In the genomic region with DNA sequence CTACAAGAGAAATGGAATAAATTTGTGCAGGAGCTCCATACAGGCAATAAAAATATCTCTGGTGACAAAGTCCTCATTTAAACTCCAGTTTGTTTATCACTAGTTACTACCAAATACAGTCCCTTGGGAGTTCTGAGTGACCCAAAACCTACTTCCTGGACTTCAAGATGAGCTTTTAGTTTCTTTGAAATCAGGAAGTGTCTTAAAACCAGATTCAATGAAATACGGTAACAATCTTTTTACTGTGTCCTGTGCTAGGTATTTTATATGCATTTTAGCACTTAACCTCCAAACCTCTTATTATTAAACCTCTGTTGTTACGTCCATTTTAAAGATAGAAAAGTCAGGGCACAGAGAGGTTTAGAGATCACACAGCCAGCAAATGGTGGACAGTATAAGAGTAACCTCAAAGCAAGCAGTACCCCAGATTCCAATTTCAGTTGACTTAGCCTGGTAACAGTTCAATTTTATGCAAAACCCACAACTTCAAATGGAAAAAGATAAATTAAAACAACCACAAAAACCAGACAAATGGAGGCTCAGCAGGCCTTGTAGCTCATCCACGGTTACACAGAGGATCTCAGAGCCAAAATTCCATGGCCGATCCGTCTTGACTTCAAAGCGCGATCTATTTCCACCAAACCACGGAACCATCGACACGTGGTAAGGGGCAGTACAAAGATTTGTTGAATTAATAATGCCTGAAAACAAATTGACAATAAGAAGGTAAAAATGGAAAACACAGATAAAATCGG, we compare ENCODE assay signal across 8 cellular contexts. TPM values are rescaled to one million over a fixed set of nuclear protein-coding genes. Genes with fewer than 3 reads are reported as not detected.
DNase-seq lines count a peak whose midpoint lies in the region; TF ChIP-seq lines count a peak whose summit lies in the region.

No MANE protein-coding gene starts in this region.

- peaks cover 46% of the 10 kb centered on the region for H3F3A ChIP-seq in neural progenitor cell (ENCODE audit: low read depth)

- H3K27me3 ChIP-seq in BLaER1 treated with 17β-estradiol and CSF1 and Interleukin-3, amounts not matched to agents 10 nM and 100 nM, result no peaks in the 10 kb centered on the region
- H3K27me3 ChIP-seq in neural progenitor cell, result no peaks in the 10 kb centered on the region

- DNase-seq in HFFc6 (no peak), epithelial cell of prostate (ENCODE audit: low read depth, low spot score) (no peak), neural progenitor cell (ENCODE audit: low spot score) (peak; percentile 33), UCSD-AML1 (lab: John Stamatoyannopoulos, UW; ENCODE audit: unreplicated experiment) (no peak), SHP77 (lab: John Stamatoyannopoulos, UW) (no peak), NCI-H345 treated with DMSO at 0.1 percent for 48 hours (lab: John Stamatoyannopoulos, UW; ENCODE audit: unreplicated experiment) (no peak)

- H3K4me1 ChIP-seq in BLaER1 treated with 17β-estradiol and CSF1 and Interleukin-3, amounts not matched to agents 10 nM and 100 nM, result peaks cover 35 to 67% (median 47%) of the 10 kb centered on the region in 10 experiments
- H3K4me1 ChIP-seq in neural progenitor cell, result peaks cover 21% of the 10 kb centered on the region

- H3K27ac ChIP-seq in BLaER1 treated with 17β-estradiol and CSF1 and Interleukin-3, amounts not matched to agents 10 nM and 100 nM, result peak overlapping the region; percentile 90 to 99 (median 98)
- peak overlapping the region; percentile 97 for H3K27ac ChIP-seq in epithelial cell of prostate
- H3K27ac ChIP-seq in neural progenitor cell, result peak overlapping the region; percentile 99

- H2AFZ ChIP-seq in neural progenitor cell (replicated peaks), result no peak overlapping the region

- H3K9me3 ChIP-seq in BLaER1 treated with 17β-estradiol and CSF1 and Interleukin-3, amounts not matched to agents 10 nM and 100 nM (replicated peaks in 1 of 11), result no peaks in the 10 kb centered on the region
- H3K9me3 ChIP-seq in neural progenitor cell (ENCODE audit: low read depth), result no peaks in the 10 kb centered on the region

- peaks cover 3% of the 10 kb centered on the region for H3K27me3 Mint-ChIP-seq in HFFc6 (ENCODE audit: insufficient read depth)
- peaks cover 3% of the 10 kb centered on the region for H3K27me3 Mint-ChIP-seq in neural progenitor cell (ENCODE audit: insufficient read depth, low read depth)

- H3K27ac Mint-ChIP-seq in HFFc6 (peak overlapping the region; percentile 96), neural progenitor cell (peak overlapping the region; percentile 98)

- H3K4me1 Mint-ChIP-seq in HFFc6 (ENCODE audit: low read depth) (peaks cover 45% of the 10 kb centered on the region), neural progenitor cell (peaks cover 36% of the 10 kb centered on the region)

- no peaks in the 10 kb centered on the region for H3K9me3 Mint-ChIP-seq in HFFc6
- H3K9me3 Mint-ChIP-seq in neural progenitor cell, result no peaks in the 10 kb centered on the region

- H3K79me2 ChIP-seq in neural progenitor cell (ENCODE audit: low read depth), result peaks cover 94% of the 10 kb centered on the region

- peaks cover 15 to 51% (median 32%) of the 10 kb centered on the region in 11 experiments for H3K36me3 ChIP-seq in BLaER1 treated with 17β-estradiol and CSF1 and Interleukin-3, amounts not matched to agents 10 nM and 100 nM
- H3K36me3 ChIP-seq in neural progenitor cell, result peaks cover 6% of the 10 kb centered on the region

- peak overlapping the region; percentile 80 to 96 (median 88) for H3K4me2 ChIP-seq in BLaER1 treated with 17β-estradiol and CSF1 and Interleukin-3, amounts not matched to agents 10 nM and 100 nM
- peak overlapping the region; percentile 86 for H3K4me2 ChIP-seq in neural progenitor cell

- peak overlapping the region; percentile 94 to 100 (median 99) for H3K9ac ChIP-seq in BLaER1 treated with 17β-estradiol and CSF1 and Interleukin-3, amounts not matched to agents 10 nM and 100 nM
- H3K9ac ChIP-seq in neural progenitor cell, result peak overlapping the region; percentile 89

- TF ChIP-seq CTCF in HFFc6 (IDR thresholded peaks at IDR 0.05) (no peak), WI38 (IDR thresholded peaks at IDR 0.05; ENCODE audit: low read depth, low read length) (no peak), neural progenitor cell (IDR thresholded peaks at IDR 0.05) (no peak)

- H3K4me3 Mint-ChIP-seq in HFFc6 (peak overlapping the region; percentile 98), neural progenitor cell (peak overlapping the region; percentile 93)

- H3K36me3 Mint-ChIP-seq in HFFc6 (ENCODE audit: low read depth) (peaks cover 51% of the 10 kb centered on the region), neural progenitor cell (peaks cover 17% of the 10 kb centered on the region)

- H3K4me3 ChIP-seq in BLaER1 treated with 17β-estradiol and CSF1 and Interleukin-3, amounts not matched to agents 10 nM and 100 nM, result peak overlapping the region; percentile 73 to 99 (median 86)
- H3K4me3 ChIP-seq in WI38 (ENCODE audit: low read depth, low read length) (peak overlapping the region; percentile 89), neural progenitor cell (peak overlapping the region; percentile 90)

- H4K20me1 ChIP-seq in BLaER1 treated with 17β-estradiol and CSF1 and Interleukin-3, amounts not matched to agents 10 nM and 100 nM, result peaks cover 27 to 60% (median 40%) of the 10 kb centered on the region in 11 experiments
- peaks cover 46% of the 10 kb centered on the region for H4K20me1 ChIP-seq in neural progenitor cell (ENCODE audit: low read depth)

RNA-seq across cellular contexts. Expression of gene KCMF1, which starts 1.3 kb away (rescaled TPM):
- total RNA-seq in HFFc6 (2021; fragmentation: NEBNext Ultra II Directional; extraction: Animal tissue kit (Norgen Biotek cat#: 25700)), result 100 to 1,000 TPM in 4 of 6 experiments, 10 to 100 TPM in 2; 95.7 to 105 (median 101) TPM
- 74.0 and 99.7 TPM in 2 replicates for total RNA-seq in neural progenitor cell (ENCODE audit: low replicate concordance)
